In genomic region chr2:62854600-62855514, GRCh38 we compare ENCODE assay signal across 24 cellular contexts.
DNase-seq lines count a peak whose midpoint lies in the region; ATAC-seq and TF ChIP-seq lines count a peak whose summit lies in the region.
"Had no signal": no experiment of that assay in that cellular context is flagged by ENCODE, and none has a peak within 500 bp of the region (broad histone marks: within the 10 kb centered on the region; RNA-seq: fewer than 3 reads in every experiment).

No MANE protein-coding gene starts in this region.

- no peak overlapping the region for H2BK12ac ChIP-seq in H9 (ENCODE audit: insufficient read length, low read depth, low read length)

- no peaks in the 10 kb centered on the region for H3K79me2 ChIP-seq in H9 (ENCODE audit: insufficient read depth, low read length)

- H3K79me1 ChIP-seq in H9 (ENCODE audit: insufficient read depth, low read depth, low read length, poor library complexity, severe bottlenecking) = no peaks in the 10 kb centered on the region

- H3T11ph ChIP-seq in H9 (ENCODE audit: low read length) = no peak overlapping the region

- H3K18ac ChIP-seq in H9 (ENCODE audit: insufficient read length, low read depth, low read length) = no peak overlapping the region

- H3K27ac Mint-ChIP-seq in H9 = no peak overlapping the region
- peak overlapping the region; percentile 32 for H3K27ac Mint-ChIP-seq in endodermal cell
- no peak overlapping the region for H3K27ac Mint-ChIP-seq in glutamatergic neuron (ENCODE audit: unreplicated experiment)
- H3K27ac Mint-ChIP-seq: CD4-positive, alpha-beta memory T cell had no signal

- H3K9me3 ChIP-seq in H9 (ENCODE audit: control insufficient read depth, low read depth, low read length) = no peaks in the 10 kb centered on the region
- H3K9me3 ChIP-seq in endodermal cell (ENCODE audit: control insufficient read depth, low read length) = peaks cover 14% of the 10 kb centered on the region
- no peaks in the 10 kb centered on the region for H3K9me3 ChIP-seq in right lobe of liver
- H3K9me3 ChIP-seq in upper lobe of right lung = no peaks in the 10 kb centered on the region
- H3K9me3 ChIP-seq: A549, SJSA1 had no signal

- no peak overlapping the region for H3K56ac ChIP-seq in H9 (ENCODE audit: insufficient read length, low read depth, low read length)

- no peak overlapping the region for H2AFZ ChIP-seq in H9 (ENCODE audit: low read length)
- H2AFZ ChIP-seq: PC-9 had no signal

- peak in 3 of 4 donors; percentile 10 to 35 (median 14) for ATAC-seq in right lobe of liver
- peak; percentile 29 for ATAC-seq in upper lobe of right lung

- no peak overlapping the region for H2BK15ac ChIP-seq in H9 (ENCODE audit: low read depth, low read length)

- H3K4me3 ChIP-seq in endodermal cell (ENCODE audit: low read length) (no peak overlapping the region), right lobe of liver (no peak overlapping the region), upper lobe of right lung (no peak overlapping the region), lower leg skin (ENCODE audit: low read depth, poor library complexity, severe bottlenecking) (no peak overlapping the region)
- H3K4me3 ChIP-seq: A549; BLaER1 treated with 17β-estradiol and CSF1 and Interleukin-3, amounts not matched to agents 10 nM and 100 nM; MG63; PC-9; SJSA1 had no signal

- H3K36me3 Mint-ChIP-seq in H9 (ENCODE audit: insufficient read depth in 1 of 3, low read depth in 3 of 3) (peaks cover 9 to 13% (median 10%) of the 10 kb centered on the region in 3 experiments; a peak in 6 of 7 replicates), endodermal cell (ENCODE audit: low read depth) (peaks cover 16% of the 10 kb centered on the region), glutamatergic neuron (ENCODE audit: unreplicated experiment) (peaks cover 15% of the 10 kb centered on the region)

- H3K4me1 Mint-ChIP-seq in H9 = peaks cover 0 to 8% of the 10 kb centered on the region in 2 experiments; a peak in 3 of 4 replicates
- H3K4me1 Mint-ChIP-seq in endodermal cell = peaks cover 9% of the 10 kb centered on the region
- H3K4me1 Mint-ChIP-seq in glutamatergic neuron (ENCODE audit: low read depth, unreplicated experiment) = no peaks in the 10 kb centered on the region
- H3K4me1 Mint-ChIP-seq: CD4-positive, alpha-beta memory T cell had no signal

- H2BK20ac ChIP-seq in H9 (ENCODE audit: low read depth, low read length, poor library complexity, severe bottlenecking) = no peak overlapping the region

- H2BK5ac ChIP-seq in H9 (ENCODE audit: insufficient read length, low read length) = no peak overlapping the region

- H3K23ac ChIP-seq in H9 (ENCODE audit: insufficient read length, low read depth, low read length) = no peak overlapping the region

- intact Hi-C loops in right lobe of liver (cut with DNase I) (no loop called here), upper lobe of right lung (cut with DNase I) (no loop called here), lower leg skin (cut with DNase I; ENCODE audit: low total_unique reads) (no loop called here)

- no peak overlapping the region for H3K4me3 Mint-ChIP-seq in H9
- H3K4me3 Mint-ChIP-seq in endodermal cell = no peak overlapping the region
- H3K4me3 Mint-ChIP-seq in glutamatergic neuron (ENCODE audit: unreplicated experiment) = no peak overlapping the region
- H3K4me3 Mint-ChIP-seq: CD4-positive, alpha-beta memory T cell had no signal

- H3K9me3 Mint-ChIP-seq in H9 (peaks cover 0 to 4% of the 10 kb centered on the region in 2 experiments; a peak in 1 of 5 replicates), endodermal cell (peaks cover 5% of the 10 kb centered on the region), glutamatergic neuron (ENCODE audit: unreplicated experiment) (peaks cover 3% of the 10 kb centered on the region)
- H3K9me3 Mint-ChIP-seq: CD4-positive, alpha-beta memory T cell had no signal

- peak; percentile 41 for DNase-seq in H9
- no peak for DNase-seq in endodermal cell
- no peak for DNase-seq in right lobe of liver
- peak; percentile 46 for DNase-seq in upper lobe of right lung
- no peak for DNase-seq in glutamatergic neuron
- no peak for DNase-seq in NCI-H2029 treated with DMSO at 0.1 percent for 48 hours (lab: John Stamatoyannopoulos, UW)
- DNase-seq in lower leg skin (ENCODE audit: low spot score in 2 of 2) = no peak
- DNase-seq: AML-193; CD4-positive, alpha-beta memory T cell; COR-L47; DMS53; H7; KBM-7; MG63; NCI-H2029; NCI-H446 treated with DMSO at 0.1 percent for 48 hours; NCI-H526; NCI-H82; NK-92 treated with Interleukin-12 subunit alpha and Interleukin-12 subunit beta, amount 100 ng/mL, for 24 hours; PC-9; Right ventricle myocardium superior had no signal

- H4K5ac ChIP-seq in H9 (ENCODE audit: insufficient read length, low read depth, low read length) = no peak overlapping the region

- TF ChIP-seq POLR2A in right lobe of liver (IDR thresholded peaks at IDR 0.05) = no peak
- TF ChIP-seq POLR2A in lower leg skin (IDR thresholded peaks at IDR 0.05) = no peak

- no peak overlapping the region for H4K91ac ChIP-seq in H9 (ENCODE audit: insufficient read length, low read depth, low read length)

- H3K27ac ChIP-seq in H9 (ENCODE audit: insufficient read length, low read depth, low read length) (no peak overlapping the region), endodermal cell (ENCODE audit: low read depth, low read length) (no peak overlapping the region), right lobe of liver (no peak overlapping the region), upper lobe of right lung (no peak overlapping the region)
- H3K27ac ChIP-seq: A549; BLaER1 treated with 17β-estradiol and CSF1 and Interleukin-3, amounts not matched to agents 10 nM and 100 nM; PC-9; SJSA1 had no signal

- no peaks in the 10 kb centered on the region for H3K4me1 ChIP-seq in H9 (ENCODE audit: insufficient read depth, low read length)
- peaks cover 5% of the 10 kb centered on the region for H3K4me1 ChIP-seq in endodermal cell (ENCODE audit: control insufficient read depth, insufficient read depth, low read length)
- H3K4me1 ChIP-seq in right lobe of liver = no peaks in the 10 kb centered on the region
- no peaks in the 10 kb centered on the region for H3K4me1 ChIP-seq in upper lobe of right lung
- H3K4me1 ChIP-seq: BLaER1 treated with 17β-estradiol and CSF1 and Interleukin-3, amounts not matched to agents 10 nM and 100 nM had no signal

- H4K20me1 ChIP-seq in H9 (ENCODE audit: control insufficient read depth, insufficient read depth, insufficient read length) = no peaks in the 10 kb centered on the region
- H4K20me1 ChIP-seq: BLaER1 treated with 17β-estradiol and CSF1 and Interleukin-3, amounts not matched to agents 10 nM and 100 nM had no signal

- H3K23me2 ChIP-seq in H9 (ENCODE audit: insufficient read length, low read depth, low read length, poor library complexity, severe bottlenecking) = no peaks in the 10 kb centered on the region

- H3K9ac ChIP-seq in H9 (ENCODE audit: extremely low read depth, insufficient read length, low read length) (no peak overlapping the region), endodermal cell (ENCODE audit: extremely low read depth, low read length, poor library complexity, severe bottlenecking) (no peak overlapping the region)
- H3K9ac ChIP-seq: BLaER1 treated with 17β-estradiol and CSF1 and Interleukin-3, amounts not matched to agents 10 nM and 100 nM had no signal

- H3K27me3 Mint-ChIP-seq in H9 (ENCODE audit: low read depth) (no peaks in the 10 kb centered on the region), endodermal cell (ENCODE audit: insufficient read depth) (no peaks in the 10 kb centered on the region), glutamatergic neuron (ENCODE audit: unreplicated experiment) (no peaks in the 10 kb centered on the region)
- H3K27me3 Mint-ChIP-seq: CD4-positive, alpha-beta memory T cell had no signal

- H2BK120ac ChIP-seq in H9 (ENCODE audit: low read depth, low read length, poor library complexity, severe bottlenecking) = no peak overlapping the region

- H3K14ac ChIP-seq in H9 (ENCODE audit: insufficient read depth, low read length) = no peak overlapping the region; the same call in 1 of the 2 replicates

- WGBS in H9 (ENCODE audit: extremely low coverage, insufficient read length, low lambda C conversion rate) = no CpG with 5 or more reads among the region's 14 CpGs
- WGBS in endodermal cell (ENCODE audit: insufficient coverage in 1 of 2, insufficient read length in 1 of 2), 2 experiments = 91 to 92% methylated on average over 6 to 14 of the region's 14 CpGs
- WGBS in right lobe of liver (ENCODE audit: insufficient coverage, low coverage, low lambda C conversion rate, missing lambda C conversion rate) = 90% methylated on average over 2 of the region's 14 CpGs
- 95 to 99% methylated on average over 13 to 14 of the region's 14 CpGs for WGBS in lower leg skin, 2 donors

- H4K8ac ChIP-seq in H9 (replicated peaks; ENCODE audit: insufficient read length, low read depth, low read length) = no peak overlapping the region

- H3K36me3 ChIP-seq in endodermal cell (ENCODE audit: control insufficient read depth, insufficient read depth, low read length) (no peaks in the 10 kb centered on the region), right lobe of liver (peaks cover 0 to 10% (median 1%) of the 10 kb centered on the region in 4 donors), upper lobe of right lung (no peaks in the 10 kb centered on the region)

- no peak overlapping the region for H3K4ac ChIP-seq in H9 (ENCODE audit: low read depth, low read length)

- H3K27me3 ChIP-seq in H9 (ENCODE audit: insufficient read depth, low read length) = no peaks in the 10 kb centered on the region
- H3K27me3 ChIP-seq in endodermal cell (ENCODE audit: control insufficient read depth, insufficient read depth, low read length, poor library complexity, severe bottlenecking) = no peaks in the 10 kb centered on the region
- no peaks in the 10 kb centered on the region for H3K27me3 ChIP-seq in right lobe of liver
- H3K27me3 ChIP-seq in upper lobe of right lung = no peaks in the 10 kb centered on the region
- H3K27me3 ChIP-seq: BLaER1 treated with 17β-estradiol and CSF1 and Interleukin-3, amounts not matched to agents 10 nM and 100 nM; MG63; SJSA1 had no signal

- H2AK5ac ChIP-seq in H9 (ENCODE audit: insufficient read length, low read length) = no peak overlapping the region

- TF ChIP-seq CTCF in H9 (conservative IDR thresholded peaks at IDR 0.05) = no peak
- no peak for TF ChIP-seq CTCF in endodermal cell (conservative IDR thresholded peaks at IDR 0.05)
- no peak for TF ChIP-seq CTCF in right lobe of liver (IDR thresholded peaks at IDR 0.05)
- TF ChIP-seq CTCF in upper lobe of right lung (IDR thresholded peaks at IDR 0.05) = no peak
- TF ChIP-seq CTCF in glutamatergic neuron (IDR thresholded peaks at IDR 0.05; ENCODE audit: partially characterized antibody, unreplicated experiment) = no peak
- no peak for TF ChIP-seq CTCF in lower leg skin (IDR thresholded peaks at IDR 0.05)

- no peak overlapping the region for H3K4me2 ChIP-seq in H9 (ENCODE audit: insufficient read depth, insufficient read length, low read length)
- H3K4me2 ChIP-seq: A549; BLaER1 treated with 17β-estradiol and CSF1 and Interleukin-3, amounts not matched to agents 10 nM and 100 nM; PC-9 had no signal

Comparison
In these comparisons a context has a peak if more than half of its experiments do, and no peak if none do; other contexts are left out.
1. DNase-seq: peak in H9 (single experiment) and upper lobe of right lung (single experiment); none in endodermal cell (single experiment), right lobe of liver (0 of 3), glutamatergic neuron (single experiment), NCI-H2029 treated with DMSO at 0.1 percent for 48 hours (single experiment) and lower leg skin (0 of 2).